Comparison of ENCODE assay signal across 9 cellular contexts in the genomic region with DNA sequence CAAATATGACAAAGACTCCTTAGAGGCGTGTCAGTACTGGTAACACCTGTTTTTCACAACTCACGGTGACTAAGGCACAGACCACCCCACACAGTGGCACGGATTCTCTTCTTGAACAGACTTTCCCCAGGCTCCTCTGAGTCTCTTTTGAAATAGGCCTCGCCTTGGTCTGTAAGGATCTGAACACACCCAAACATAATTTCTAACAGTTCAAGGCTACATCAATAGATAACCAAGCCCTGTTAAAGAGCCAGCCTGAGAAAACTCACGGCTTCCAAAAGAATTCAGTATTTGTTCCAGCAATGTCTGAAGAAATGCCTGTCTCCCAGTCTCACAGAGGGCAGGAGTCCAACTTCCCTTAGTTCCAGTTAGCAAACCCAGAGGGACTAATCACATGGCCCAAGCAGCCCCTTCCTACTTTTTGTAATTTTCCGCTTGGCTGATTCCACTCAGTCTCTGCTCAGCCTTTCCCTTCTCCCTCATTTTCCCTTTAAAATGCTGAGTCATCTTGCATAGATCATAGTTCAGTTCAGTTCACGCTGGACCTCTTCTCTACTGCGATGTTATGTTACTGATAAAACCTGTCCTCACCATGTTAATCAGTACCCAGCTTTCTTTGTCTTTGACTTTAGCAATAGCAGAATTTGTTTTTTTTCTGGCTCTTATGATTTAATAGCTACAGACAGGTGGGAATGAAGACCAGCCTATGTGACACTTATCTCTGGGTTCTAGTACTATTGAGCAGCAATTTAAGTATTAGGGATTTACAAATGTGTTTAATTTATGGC. TPM values are rescaled to one million over a fixed set of nuclear protein-coding genes. Genes with fewer than 3 reads are reported as not detected.
DNase-seq lines count a peak whose midpoint lies in the region; ATAC-seq, FAIRE-seq and TF ChIP-seq lines count a peak whose summit lies in the region.
"Had no signal": no experiment of that assay in that cellular context is flagged by ENCODE, and none has a peak within 500 bp of the region (broad histone marks: within the 10 kb centered on the region; RNA-seq: fewer than 3 reads in every experiment).

No MANE protein-coding gene starts in this region.

- peaks cover 14% of the 10 kb centered on the region for H3K36me3 Mint-ChIP-seq in brain

- H3K79me2 ChIP-seq in keratinocyte (ENCODE audit: control insufficient read depth, insufficient read depth, low read length) = no peaks in the 10 kb centered on the region

- FAIRE-seq in keratinocyte (lab: Jason Lieb, UNC) = peak; percentile 88

- no peaks in the 10 kb centered on the region for H3K27me3 ChIP-seq in keratinocyte (ENCODE audit: control insufficient read depth, extremely low read depth, insufficient read depth, low read length)
- H3K27me3 ChIP-seq in stomach smooth muscle (ENCODE audit: control insufficient read depth in 1 of 2, insufficient read depth in 2 of 2, low read length in 2 of 2) = no peaks in the 10 kb centered on the region
- no peaks in the 10 kb centered on the region for H3K27me3 ChIP-seq in WERI-Rb-1 (ENCODE audit: insufficient read depth, low read depth, severe bottlenecking)

- intact Hi-C loops in Right ventricle myocardium inferior (cut with DNase I) = loop anchor here (2.0 kb wide), 1 partner anchor 23 kb away; a partner anchor contains a TSS
- intact Hi-C loops in cardiac septum (cut with DNase I) = loop anchor here (10.0 kb wide), 1 partner anchor 213 kb away; no protein-coding TSS in a partner anchor

- no peaks in the 10 kb centered on the region for H3K9me1 ChIP-seq in keratinocyte (ENCODE audit: control insufficient read depth, extremely low read depth, insufficient read depth, low read length)

- ATAC-seq in Right ventricle myocardium inferior = peak; percentile 97

- DNase-seq in Right ventricle myocardium inferior (ENCODE audit: missing footprints) (no peak), cardiac septum (ENCODE audit: low spot score) (no peak), keratinocyte (ENCODE audit: low read depth, low spot score) (no peak), NCI-H1048 (lab: John Stamatoyannopoulos, UW) (no peak), NK-92 (lab: John Stamatoyannopoulos, UW; ENCODE audit: unreplicated experiment) (no peak), WERI-Rb-1 (no peak)
- DNase-seq: activated B cell treated with CpG ODN at 0.5 μM for 24 hours had no signal

- peak overlapping the region; percentile 14 to 96 (median 90) for H3K27ac Mint-ChIP-seq in brain
- H3K27ac Mint-ChIP-seq: activated B cell treated with CpG ODN at 0.5 μM for 24 hours had no signal

- H3K4me3 ChIP-seq in keratinocyte (ENCODE audit: control insufficient read depth in 2 of 3, extremely low read depth in 1 of 3, insufficient read depth in 2 of 3, low read depth in 1 of 3, low read length in 3 of 3) (no peak overlapping the region), stomach smooth muscle (ENCODE audit: low read length in 2 of 2) (peak overlapping the region; percentile 3 to 30), WERI-Rb-1 (ENCODE audit: low read depth, low read length) (no peak overlapping the region)

- H3K27me3 Mint-ChIP-seq in brain = no peaks in the 10 kb centered on the region
- H3K27me3 Mint-ChIP-seq: activated B cell treated with CpG ODN at 0.5 μM for 24 hours had no signal

- peak overlapping the region; percentile 59 for H3K4me2 ChIP-seq in keratinocyte (ENCODE audit: control insufficient read depth, extremely low read depth, insufficient read depth, low read depth, low read length)

- H3K4me1 Mint-ChIP-seq in brain = peaks cover 20% of the 10 kb centered on the region
- H3K4me1 Mint-ChIP-seq: activated B cell treated with CpG ODN at 0.5 μM for 24 hours had no signal

- H3K9me3 Mint-ChIP-seq in brain = peaks cover 4 to 21% (median 12%) of the 10 kb centered on the region in 5 experiments

- dilution Hi-C loops in keratinocyte (cut with MboI; ENCODE audit: extremely low pct_ligation_motif_present, low sequenced_read_pairs) = no loop called here

- H3K9me3 ChIP-seq in keratinocyte (ENCODE audit: control insufficient read depth, low read depth, low read length) = no peaks in the 10 kb centered on the region
- no peaks in the 10 kb centered on the region for H3K9me3 ChIP-seq in stomach smooth muscle (ENCODE audit: control insufficient read depth in 2 of 2, low read length in 2 of 2)
- H3K9me3 ChIP-seq in WERI-Rb-1 (ENCODE audit: severe bottlenecking) = no peaks in the 10 kb centered on the region

- H3K9ac ChIP-seq in keratinocyte (ENCODE audit: control insufficient read depth, extremely low read depth, insufficient read depth, low read length) = peak overlapping the region; percentile 36
- peak overlapping the region; percentile 22 to 37 for H3K9ac ChIP-seq in stomach smooth muscle (ENCODE audit: low read length in 2 of 2)

- TF ChIP-seq CTCF in brain (conservative IDR thresholded peaks at IDR 0.05) (no peak), keratinocyte (optimal IDR thresholded peaks at IDR 0.05 in 1 of 3, IDR thresholded peaks at IDR 0.05 in 1 of 3, conservative IDR thresholded peaks at IDR 0.05 in 1 of 3; ENCODE audit: extremely low read depth in 1 of 3, insufficient read depth in 2 of 3, low read length in 3 of 3) (no peak), WERI-Rb-1 (IDR thresholded peaks at IDR 0.05; ENCODE audit: low read depth, low read length) (no peak)

- H3K4me3 Mint-ChIP-seq in brain = peak overlapping the region in 4 of 5 experiments; percentile 1 to 62 (median 32)
- H3K4me3 Mint-ChIP-seq: activated B cell treated with CpG ODN at 0.5 μM for 24 hours had no signal

- peak overlapping the region; percentile 62 for H2AFZ ChIP-seq in keratinocyte (ENCODE audit: control insufficient read depth, low read length)

- no peaks in the 10 kb centered on the region for H4K20me1 ChIP-seq in keratinocyte (ENCODE audit: control insufficient read depth, extremely low read depth, insufficient read depth, low read length)

- H3K4me1 ChIP-seq in keratinocyte (ENCODE audit: control insufficient read depth, extremely low read depth, insufficient read depth, low read length) = peaks cover 14% of the 10 kb centered on the region
- H3K4me1 ChIP-seq in stomach smooth muscle (ENCODE audit: control insufficient read depth, insufficient read depth, low read length) = peaks cover 13% of the 10 kb centered on the region

- H3K27ac ChIP-seq in keratinocyte (ENCODE audit: control insufficient read depth, insufficient read depth, low read length) (peak overlapping the region; percentile 63), stomach smooth muscle (ENCODE audit: low read length) (peak overlapping the region; percentile 76), WERI-Rb-1 (no peak overlapping the region)

- H3K36me3 ChIP-seq in keratinocyte (ENCODE audit: control insufficient read depth in 2 of 2, extremely low read depth in 1 of 2, insufficient read depth in 2 of 2, low read length in 2 of 2) (no peaks in the 10 kb centered on the region), stomach smooth muscle (ENCODE audit: control insufficient read depth in 2 of 2, insufficient read depth in 2 of 2, low read length in 2 of 2) (no peaks in the 10 kb centered on the region), WERI-Rb-1 (no peaks in the 10 kb centered on the region)

RNA-seq across cellular contexts. Expression of a gene that starts 22.6 kb away (rescaled TPM):
- total RNA-seq in Right ventricle myocardium inferior (40.5 TPM), cardiac septum (15.2 TPM)
- polyA plus RNA-seq in brain (ENCODE audit: insufficient read depth, low read depth, low replicate concordance) (7.8 TPM), keratinocyte (11.7 to 120 TPM (median 27.3 TPM) in 3 replicates)
- polyA plus RNA-seq in keratinocyte (2011; ENCODE audit: low read depth) = 24.3 TPM
- polyA plus RNA-seq in keratinocyte (2011; cell fraction: cytosol; rRNA removed) = 44.3 and 44.7 TPM in 2 replicates
- 47.7 and 61.6 TPM in 2 replicates for polyA plus RNA-seq in keratinocyte (2011; cell fraction: nucleus; rRNA removed)
- polyA plus RNA-seq in keratinocyte (2012; ENCODE audit: low replicate concordance) = 6.8 and 28.2 TPM in 2 replicates
- 1.8 to 50.6 TPM (median 14.4 TPM) in 3 replicates for polyA minus RNA-seq in keratinocyte
- polyA minus RNA-seq in keratinocyte (2011; cell fraction: cytosol; rRNA and poly(A)+ RNA removed) = 12.9 TPM
- 10.3 and 18.2 TPM in 2 replicates for polyA minus RNA-seq in keratinocyte (2011; cell fraction: nucleus; rRNA and poly(A)+ RNA removed)
- total RNA-seq: activated B cell treated with CpG ODN at 0.5 μM for 24 hours had no signal

Comparison
In these comparisons a context has a peak if more than half of its experiments do, and no peak if none do; other contexts are left out.
1. H3K4me3 ChIP-seq: peak in stomach smooth muscle (2 of 2); none in keratinocyte (0 of 3) and WERI-Rb-1 (single experiment).